In genomic region chr3:73804204-73804603, GRCh38 we compare ENCODE assay signal across 26 cellular contexts.
"Had no signal": no experiment of that assay in that cellular context is flagged by ENCODE, and none has a peak within 500 bp of the region (broad histone marks: within the 10 kb centered on the region; RNA-seq: fewer than 3 reads in every experiment).

No MANE protein-coding gene starts in this region.

- H3K27ac ChIP-seq: VCaP had no signal

- H3K9me3 ChIP-seq: adrenal gland, SK-N-SH had no signal

- H3K4me3 ChIP-seq: adrenal gland had no signal

- H3K27ac Mint-ChIP-seq: activated CD4-positive, alpha-beta T cell treated with anti-CD3 and anti-CD28 coated beads for 36 hours; activated CD8-positive, alpha-beta T cell treated with anti-CD3 and anti-CD28 coated beads for 36 hours; activated naive CD4-positive, alpha-beta T cell treated with anti-CD3 and anti-CD28 coated beads, Interleukin-2, amount 10 ng/mL, durations not matched to agents 7 days and 5 days; activated naive CD8-positive, alpha-beta T cell treated with anti-CD3 and anti-CD28 coated beads, Interleukin-2, amount 10 ng/mL, durations not matched to agents 7 days and 5 days; activated T-cell treated with anti-CD3 and anti-CD28 coated beads, Interleukin-2, amount 50 U/mL, for 72 hours; activated T-helper 2 cell treated with anti-CD3 and anti-CD28 coated beads, Interferon-gamma antibody, Interleukin-2, Interleukin-4, amounts not matched to agents 10 μg/mL and 5 μg/mL and 100 μg/mL, durations not matched to agents 14 hours and 24 hours and 36 hours had no signal

- H3K4me3 Mint-ChIP-seq: activated CD4-positive, alpha-beta T cell treated with anti-CD3 and anti-CD28 coated beads for 36 hours; activated CD8-positive, alpha-beta T cell treated with anti-CD3 and anti-CD28 coated beads for 36 hours; activated naive CD4-positive, alpha-beta T cell treated with anti-CD3 and anti-CD28 coated beads, Interleukin-2, amount 10 ng/mL, durations not matched to agents 7 days and 5 days; activated naive CD8-positive, alpha-beta T cell treated with anti-CD3 and anti-CD28 coated beads, Interleukin-2, amount 10 ng/mL, durations not matched to agents 7 days and 5 days; activated T-cell treated with anti-CD3 and anti-CD28 coated beads, Interleukin-2, amount 50 U/mL, for 72 hours had no signal

- H3K4me1 ChIP-seq: adrenal gland had no signal

- H3K27me3 ChIP-seq: adrenal gland had no signal

- H3K4me1 Mint-ChIP-seq: activated CD4-positive, alpha-beta T cell treated with anti-CD3 and anti-CD28 coated beads for 36 hours; activated naive CD4-positive, alpha-beta T cell treated with anti-CD3 and anti-CD28 coated beads, Interleukin-2, amount 10 ng/mL, durations not matched to agents 7 days and 5 days; activated naive CD8-positive, alpha-beta T cell treated with anti-CD3 and anti-CD28 coated beads, Interleukin-2, amount 10 ng/mL, durations not matched to agents 7 days and 5 days had no signal

- H3K36me3 ChIP-seq: adrenal gland had no signal

- DNase-seq: activated CD4-positive, alpha-beta T cell treated with anti-CD3 and anti-CD28 coated beads for 36 hours; activated CD8-positive, alpha-beta memory T cell treated with anti-CD3 and anti-CD28 coated beads, Interleukin-2, amount 50 U/mL, for 4 hours; activated CD8-positive, alpha-beta T cell treated with anti-CD3 and anti-CD28 coated beads for 36 hours; activated gamma-delta T cell treated with Interleukin-2 at 50 U/mL for 16 hours; activated naive CD4-positive, alpha-beta T cell treated with anti-CD3 and anti-CD28 coated beads, Interleukin-2, amount 10 ng/mL, durations not matched to agents 7 days and 5 days; activated naive CD8-positive, alpha-beta T cell treated with anti-CD3 and anti-CD28 coated beads, Interleukin-2, amount 10 ng/mL, durations not matched to agents 7 days and 5 days; activated T-cell treated with anti-CD3 and anti-CD28 coated beads, Interleukin-2, amount 50 U/mL, for 72 hours; adrenal gland; anterior cingulate cortex; central memory CD4-positive, alpha-beta T cell; MM.1S; NCI-H1105; NCI-H1436; NCI-H1694 treated with DMSO at 0.1 percent for 48 hours; NCI-H2029 treated with DMSO at 0.1 percent for 48 hours; NCI-H446; NCI-H526; NCI-H82; OCI-M1; RPMI8226; SK-N-SH; T-helper 1 cell had no signal

- H3K36me3 Mint-ChIP-seq: activated naive CD4-positive, alpha-beta T cell treated with anti-CD3 and anti-CD28 coated beads, Interleukin-2, amount 10 ng/mL, durations not matched to agents 7 days and 5 days; activated naive CD8-positive, alpha-beta T cell treated with anti-CD3 and anti-CD28 coated beads, Interleukin-2, amount 10 ng/mL, durations not matched to agents 7 days and 5 days had no signal

- H3K27me3 Mint-ChIP-seq: activated CD8-positive, alpha-beta T cell treated with anti-CD3 and anti-CD28 coated beads for 36 hours; activated naive CD4-positive, alpha-beta T cell treated with anti-CD3 and anti-CD28 coated beads, Interleukin-2, amount 10 ng/mL, durations not matched to agents 7 days and 5 days; activated naive CD8-positive, alpha-beta T cell treated with anti-CD3 and anti-CD28 coated beads, Interleukin-2, amount 10 ng/mL, durations not matched to agents 7 days and 5 days had no signal

- ATAC-seq: activated CD4-positive, alpha-beta T cell treated with anti-CD3 and anti-CD28 coated beads for 36 hours; activated CD8-positive, alpha-beta T cell treated with anti-CD3 and anti-CD28 coated beads for 36 hours; activated T-cell treated with anti-CD3 and anti-CD28 coated beads, Interleukin-2, amount 50 U/mL, for 72 hours; Panc1; Right ventricle myocardium inferior had no signal
